Comparison of ENCODE assay signal across 2 cellular contexts in the genomic region with DNA sequence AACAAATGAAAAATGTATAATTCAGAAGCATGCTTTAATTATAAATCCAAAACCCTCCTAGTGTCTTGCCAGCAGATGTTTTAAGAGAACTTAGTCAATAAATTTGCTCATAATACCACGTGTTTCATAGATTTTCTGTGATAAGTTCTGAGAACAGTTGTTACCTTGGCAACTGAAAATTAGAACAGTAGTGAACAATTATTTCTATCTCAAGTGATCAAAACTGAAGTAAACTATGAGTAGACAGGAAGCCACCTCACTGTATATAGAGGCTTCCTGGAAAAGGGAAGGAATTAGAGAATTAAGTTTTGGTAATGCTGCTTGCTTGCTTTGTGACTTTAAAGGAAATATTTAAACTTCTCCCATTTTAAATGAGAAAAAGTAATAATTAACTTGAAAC.
TF ChIP-seq lines count a peak whose summit lies in the region.

No MANE protein-coding gene starts in this region.

TF ChIP-seq in endothelial cell of umbilical vein, 7 proteins besides CTCF, POLR2A, EP300 and RAD21 (continued from another document):
- peak; percentile 55 for TF ChIP-seq GATA2 (IDR thresholded peaks at IDR 0.05; ENCODE audit: insufficient read depth, insufficient read length, low read depth, low read length)
- TF ChIP-seq, protein P1, sequence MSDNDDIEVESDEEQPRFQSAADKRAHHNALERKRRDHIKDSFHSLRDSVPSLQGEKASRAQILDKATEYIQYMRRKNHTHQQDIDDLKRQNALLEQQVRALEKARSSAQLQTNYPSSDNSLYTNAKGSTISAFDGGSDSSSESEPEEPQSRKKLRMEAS (IDR thresholded peaks at IDR 0.05; ENCODE audit: insufficient read depth, insufficient read length) = peak; percentile 6
- no peak for TF ChIP-seq EZH2 (IDR thresholded peaks at IDR 0.05; ENCODE audit: borderline replicate concordance, low read depth, low read length, severe bottlenecking)
- peak; percentile 42 for TF ChIP-seq FOS (IDR thresholded peaks at IDR 0.05; ENCODE audit: borderline replicate concordance, insufficient read depth, low read length)

TF ChIP-seq in HEK293T, 16 proteins besides CTCF, POLR2A, EP300 and RAD21 (continued from another document):
- TF ChIP-seq CTBP1 (IDR thresholded peaks at IDR 0.05; ENCODE audit: borderline replicate concordance) (no peak), ARNT (IDR thresholded peaks at IDR 0.05) (no peak), HDGF (IDR thresholded peaks at IDR 0.05; ENCODE audit: borderline replicate concordance) (no peak), ZNF384 (IDR thresholded peaks at IDR 0.05) (no peak), PKNOX1 (IDR thresholded peaks at IDR 0.05) (no peak), L3MBTL2 (conservative IDR thresholded peaks at IDR 0.05) (no peak), FOXM1 (IDR thresholded peaks at IDR 0.05; ENCODE audit: borderline replicate concordance) (no peak), SP1 (IDR thresholded peaks at IDR 0.05) (no peak), NFRKB (IDR thresholded peaks at IDR 0.05) (no peak), FOXA1 (IDR thresholded peaks at IDR 0.05) (no peak), ELF4 (IDR thresholded peaks at IDR 0.05) (no peak)
